ENCODE assay signal across 17 cellular contexts in genomic region chr6:78231002-78231401, GRCh38.
"Had no signal": no experiment of that assay in that cellular context is flagged by ENCODE, and none has a peak within 500 bp of the region (broad histone marks: within the 10 kb centered on the region; RNA-seq: fewer than 3 reads in every experiment).

No MANE protein-coding gene starts in this region.

- H3K27ac ChIP-seq: colonic mucosa, hepatocyte, neutrophil, right atrium auricular region had no signal

- H3K9me3 ChIP-seq: colonic mucosa, mucosa of descending colon, neutrophil, right atrium auricular region had no signal

- H3K4me2 ChIP-seq: hepatocyte, smooth muscle cell had no signal

- H3K4me3 ChIP-seq: colonic mucosa, hepatocyte, mucosa of descending colon, right atrium auricular region, smooth muscle cell had no signal

- H3K36me3 ChIP-seq: colonic mucosa, neutrophil, right atrium auricular region had no signal

- DNase-seq: colonic mucosa; dermis blood vessel endothelial cell; erythroblast; foreskin melanocyte; head of caudate nucleus; kidney glomerular epithelial cell; mucosa of descending colon; naive thymus-derived CD8-positive, alpha-beta T cell; posterior cingulate gyrus; stimulated activated CD4-positive, alpha-beta T cell treated with anti-CD3 and anti-CD28 coated beads, Interleukin-2, amount 100 ng/mL, for 48 hours; stimulated activated naive CD4-positive, alpha-beta T cell treated with Interleukin-2 at 50 U/mL for 16 hours; trophoblast cell had no signal

- H2AFZ ChIP-seq: hepatocyte had no signal

- ATAC-seq: left lobe of liver; mucosa of descending colon; naive thymus-derived CD8-positive, alpha-beta T cell had no signal

- H3K27me3 ChIP-seq: colonic mucosa, hepatocyte, neutrophil, right atrium auricular region had no signal

- H3K79me2 ChIP-seq: hepatocyte had no signal

- H3K4me1 ChIP-seq: colonic mucosa, right atrium auricular region had no signal
